8 cellular contexts compared by ENCODE assay signal in the genomic region with DNA sequence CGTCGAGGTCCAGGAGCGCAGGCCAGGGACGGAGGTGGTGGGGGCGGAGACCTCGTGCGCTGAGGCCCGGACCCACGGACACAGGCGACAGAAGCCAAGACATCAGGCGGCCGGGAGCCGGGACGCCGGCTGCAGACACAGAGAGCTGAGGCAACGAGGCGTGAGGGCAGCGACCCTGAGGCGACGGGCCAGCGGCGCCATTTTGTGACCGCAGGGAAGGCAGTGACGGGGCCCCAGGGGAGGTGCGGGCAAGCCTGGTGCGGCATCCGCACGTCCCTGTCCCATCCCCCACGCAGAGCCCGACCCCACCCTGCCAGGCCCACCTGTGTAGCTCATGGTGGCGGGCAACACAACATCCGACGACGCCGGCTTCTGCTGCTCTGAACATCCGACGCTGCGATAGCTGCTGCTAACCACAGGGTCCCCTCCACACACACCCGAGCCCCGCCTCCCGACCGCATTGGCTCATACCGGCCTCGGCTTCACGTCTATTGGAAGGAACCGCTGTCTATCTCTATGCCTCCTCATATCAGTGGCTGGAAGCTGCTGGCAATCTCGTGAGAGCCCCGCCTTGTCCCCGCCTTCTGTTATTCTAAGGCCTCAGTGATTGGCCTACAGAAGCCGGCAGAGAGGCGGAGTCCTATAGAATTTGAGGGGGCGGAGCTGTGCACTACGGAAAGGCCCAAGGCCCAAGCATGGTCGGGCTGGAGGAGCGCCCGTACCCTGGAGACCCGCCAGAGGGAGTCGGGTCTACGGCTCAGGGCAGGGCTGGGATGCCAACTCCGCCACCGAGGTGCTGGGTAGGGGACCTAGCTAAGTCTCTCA. TPM values are rescaled to one million over a fixed set of nuclear protein-coding genes. Genes with fewer than 3 reads are reported as not detected.
DNase-seq lines count a peak whose midpoint lies in the region; ATAC-seq and TF ChIP-seq lines count a peak whose summit lies in the region.

A gene with protein sequence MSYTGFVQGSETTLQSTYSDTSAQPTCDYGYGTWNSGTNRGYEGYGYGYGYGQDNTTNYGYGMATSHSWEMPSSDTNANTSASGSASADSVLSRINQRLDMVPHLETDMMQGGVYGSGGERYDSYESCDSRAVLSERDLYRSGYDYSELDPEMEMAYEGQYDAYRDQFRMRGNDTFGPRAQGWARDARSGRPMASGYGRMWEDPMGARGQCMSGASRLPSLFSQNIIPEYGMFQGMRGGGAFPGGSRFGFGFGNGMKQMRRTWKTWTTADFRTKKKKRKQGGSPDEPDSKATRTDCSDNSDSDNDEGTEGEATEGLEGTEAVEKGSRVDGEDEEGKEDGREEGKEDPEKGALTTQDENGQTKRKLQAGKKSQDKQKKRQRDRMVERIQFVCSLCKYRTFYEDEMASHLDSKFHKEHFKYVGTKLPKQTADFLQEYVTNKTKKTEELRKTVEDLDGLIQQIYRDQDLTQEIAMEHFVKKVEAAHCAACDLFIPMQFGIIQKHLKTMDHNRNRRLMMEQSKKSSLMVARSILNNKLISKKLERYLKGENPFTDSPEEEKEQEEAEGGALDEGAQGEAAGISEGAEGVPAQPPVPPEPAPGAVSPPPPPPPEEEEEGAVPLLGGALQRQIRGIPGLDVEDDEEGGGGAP (minus strand): TSS at position 401 of the 825 bp plus-strand sequence. CDS start 65 bp downstream, at position 336.

- DNase-seq in GM13976 (ENCODE audit: low spot score) (peak; percentile 100), NCI-H146 treated with DMSO at 0.1 percent for 48 hours (lab: John Stamatoyannopoulos, UW; ENCODE audit: unreplicated experiment) (peak; percentile 100), amniotic epithelial cell (ENCODE audit: low read depth) (peak; percentile 100), heart left ventricle (peak; percentile 98 to 100 (median 99)), pons (ENCODE audit: low spot score) (peak; percentile 99), type B pancreatic cell (ENCODE audit: extremely low spot score, unreplicated experiment) (peak; percentile 96)

- peak within 1 kb of the TSS; percentile 71 to 95 (median 91) for H3K27ac ChIP-seq in heart left ventricle

- ATAC-seq in HG02870 (IDR thresholded peaks at IDR 0.05; ENCODE audit: unreplicated experiment) (peak; percentile 94), heart left ventricle (peak; percentile 95 to 98 (median 96))

- peaks cover 23% of the 10 kb centered on the region for H3K36me3 Mint-ChIP-seq in type B pancreatic cell

- H3K36me3 ChIP-seq in heart left ventricle: peaks cover 0 to 44% (median 21%) of the 10 kb centered on the region in 9 donors

- in situ Hi-C loops in GM13976 (cut with MboI; ENCODE audit: low sequenced_read_pairs, unreplicated experiment): no loop called here

- H3K4me3 ChIP-seq in heart left ventricle: peak within 1 kb of the TSS; percentile 75 to 100 (median 93)

- peak within 1 kb of the TSS; percentile 100 for H3K4me3 Mint-ChIP-seq in type B pancreatic cell

- no peaks in the 10 kb centered on the region for H3K9me3 Mint-ChIP-seq in type B pancreatic cell

- peak within 1 kb of the TSS; percentile 100 for H3K27ac Mint-ChIP-seq in type B pancreatic cell

- peaks cover 20% of the 10 kb centered on the region for H3K4me1 Mint-ChIP-seq in type B pancreatic cell (ENCODE audit: unreplicated experiment)

- H3K27me3 ChIP-seq in heart left ventricle: no peaks in the 10 kb centered on the region

- no peaks in the 10 kb centered on the region for H3K27me3 Mint-ChIP-seq in type B pancreatic cell

- TF ChIP-seq POLR2A in heart left ventricle (IDR thresholded peaks at IDR 0.05): peak; percentile 53 to 91

- 0 to 1% (median 0%) methylated on average over 36 to 61 of the region's 61 CpGs for WGBS in heart left ventricle, 4 donors

- peaks cover 6 to 58% (median 39%) of the 10 kb centered on the region in 12 donors for H3K4me1 ChIP-seq in heart left ventricle

- intact Hi-C loops in T-helper 1 cell treated with Interleukin-12 subunit alpha and Interleukin-12 subunit beta and Interleukin-4 antibody, amounts not matched to agents 30 ng/mL and 1 ng/mL, for 36 hours (cut with micrococcal nuclease): loop anchor here (1.0 to 10.0 kb wide), 14 partner anchors 14 to 326 kb away; a partner anchor contains a TSS
- intact Hi-C loops in heart left ventricle (cut with DNase I): loop anchor here in 7 of 10 donors (2.0 to 10.0 kb wide), 5 partner anchors 32 to 244 kb away; a partner anchor contains a TSS

- TF ChIP-seq CTCF in GM13976 (IDR thresholded peaks at IDR 0.05; ENCODE audit: borderline replicate concordance, control extremely low read depth, extremely low read depth, insufficient read depth, missing control alignments): peak; percentile 77
- peak; percentile 50 to 81 (median 63) for TF ChIP-seq CTCF in heart left ventricle (IDR thresholded peaks at IDR 0.05)
- TF ChIP-seq CTCF in type B pancreatic cell (conservative IDR thresholded peaks at IDR 0.05): peak; percentile 83

- no peaks in the 10 kb centered on the region for H3K9me3 ChIP-seq in heart left ventricle

RNA-seq across cellular contexts. Expression of the gene that starts here (rescaled TPM):
- total RNA-seq in T-helper 1 cell treated with Interleukin-12 subunit alpha and Interleukin-12 subunit beta and Interleukin-4 antibody, amounts not matched to agents 30 ng/mL and 1 ng/mL, for 36 hours: 84.4 and 91.4 TPM in 2 replicates
- 10 to 100 TPM; 46.5 to 72.2 (median 60.1) TPM for total RNA-seq in heart left ventricle
- 10 to 100 TPM; 43.3 to 67.5 TPM for polyA plus RNA-seq in heart left ventricle
- total RNA-seq in type B pancreatic cell (ENCODE audit: low replicate concordance): 104 and 166 TPM in 2 replicates

Comparison
In these comparisons a context has a peak if more than half of its experiments do, and no peak if none do; other contexts are left out.
1. Peak in every context shown above with its lines: DNase-seq, ATAC-seq, H3K4me3 ChIP-seq and H3K27ac ChIP-seq.